Comparison of ENCODE assay signal across 8 cellular contexts in the genomic region with DNA sequence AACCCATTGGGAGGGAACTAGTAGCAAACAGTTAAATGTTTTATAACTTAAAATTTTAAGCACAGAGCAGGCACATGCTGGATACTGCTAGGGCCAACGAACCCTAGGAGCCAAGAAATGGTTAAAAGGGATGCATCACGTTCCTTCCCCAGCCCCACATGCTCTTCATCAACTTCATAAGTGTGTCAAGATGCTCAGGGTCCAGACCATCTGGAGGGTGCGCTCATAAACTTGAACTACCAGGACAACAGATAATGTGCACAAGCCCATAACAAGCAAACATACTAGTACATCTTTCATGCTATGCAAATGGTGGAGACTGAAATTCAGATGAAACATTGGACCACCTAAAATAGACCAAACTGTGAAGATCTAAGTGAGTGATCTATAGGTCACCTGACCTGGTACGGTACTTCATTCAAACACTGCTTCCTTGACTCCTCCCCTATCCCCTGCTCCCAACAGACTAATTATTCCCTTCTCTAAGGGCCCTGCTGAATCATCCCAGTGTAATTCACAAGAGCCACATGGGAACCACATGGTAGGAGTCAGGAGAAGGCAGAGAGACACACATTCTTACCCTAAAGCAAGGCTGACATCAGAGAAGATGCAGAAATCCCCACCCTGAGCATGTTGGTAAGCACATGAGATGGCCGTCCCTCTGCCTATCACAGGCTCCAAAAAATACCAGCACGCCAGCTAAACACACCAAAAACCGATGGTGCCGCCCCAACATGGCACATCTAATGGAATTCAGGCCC.
DNase-seq lines count a peak whose midpoint lies in the region; ATAC-seq and TF ChIP-seq lines count a peak whose summit lies in the region.
"Had no signal": no experiment of that assay in that cellular context is flagged by ENCODE, and none has a peak within 500 bp of the region (broad histone marks: within the 10 kb centered on the region; RNA-seq: fewer than 3 reads in every experiment).

No MANE protein-coding gene starts in this region.

- H3K27ac ChIP-seq in SK-N-MC = peak overlapping the region; percentile 53
- peak overlapping the region; percentile 56 for H3K27ac ChIP-seq in epithelial cell of prostate
- peak overlapping the region in 18 of 21 experiments; percentile 3 to 78 (median 60) for H3K27ac ChIP-seq in skin epidermis
- H3K27ac ChIP-seq: prostate gland had no signal

- TF ChIP-seq CTCF in HFF-Myc (IDR thresholded peaks at IDR 0.05; ENCODE audit: low read depth, low read length, missing control alignments) = no peak
- no peak for TF ChIP-seq CTCF in BE2C (IDR thresholded peaks at IDR 0.05; ENCODE audit: low read depth, low read length)

- no peaks in the 10 kb centered on the region for H3K36me3 ChIP-seq in SK-N-MC (ENCODE audit: insufficient read depth, low read length)
- H3K36me3 ChIP-seq in BE2C = no peaks in the 10 kb centered on the region
- H3K36me3 ChIP-seq: prostate gland had no signal

- H3K4me3 ChIP-seq in HFF-Myc (replicated peaks; ENCODE audit: low read depth, low read length) = no peak overlapping the region
- H3K4me3 ChIP-seq in SK-N-MC = 0 out of 2 replicates have a peak overlapping the region, but pooled peaks have one; percentile 16
- H3K4me3 ChIP-seq in skin epidermis = no peak overlapping the region
- no peak overlapping the region for H3K4me3 ChIP-seq in BE2C (ENCODE audit: low read depth, low read length)
- H3K4me3 ChIP-seq: prostate gland had no signal

- peak; percentile 99 for DNase-seq in HFF-Myc (ENCODE audit: extremely low read depth, low read depth)
- DNase-seq in SK-N-MC (ENCODE audit: low read depth, low spot score) = peak; percentile 30
- DNase-seq in epithelial cell of prostate (ENCODE audit: low read depth, low spot score) = no peak
- DNase-seq in BE2C = no peak

- H3K9ac ChIP-seq in SK-N-MC (ENCODE audit: insufficient read length) = no peak overlapping the region

- H3K27me3 ChIP-seq in BE2C = no peaks in the 10 kb centered on the region

- peaks cover 29% of the 10 kb centered on the region for H3K4me1 ChIP-seq in BE2C
- H3K4me1 ChIP-seq: prostate gland had no signal

- H3K9me3 ChIP-seq in SK-N-MC (ENCODE audit: low read depth, low read length) (no peaks in the 10 kb centered on the region), BE2C (no peaks in the 10 kb centered on the region)
- H3K9me3 ChIP-seq: prostate gland had no signal

- ATAC-seq in GM21529 (IDR thresholded peaks at IDR 0.05; ENCODE audit: unreplicated experiment) (no peak), GM19035 (IDR thresholded peaks at IDR 0.05; ENCODE audit: unreplicated experiment) (no peak)

Comparison
In these comparisons a context has a peak if more than half of its experiments do, and no peak if none do; other contexts are left out.
1. DNase-seq: peak in HFF-Myc (single experiment) and SK-N-MC (single experiment); none in epithelial cell of prostate (single experiment) and BE2C (single experiment).
2. Peak in every context shown above with its lines, with median percentiles within 50 percentile points of each other: H3K27ac ChIP-seq.